Comparison of ENCODE assay signal across 8 cellular contexts in genomic region chr10:119416855-119417254, GRCh38.
DNase-seq lines count a peak whose midpoint lies in the region; ATAC-seq, FAIRE-seq and TF ChIP-seq lines count a peak whose summit lies in the region.

No MANE protein-coding gene starts in this region.

- WGBS in A549 (ENCODE audit: missing lambda C conversion rate): 30% methylated on average over 10 of the region's 10 CpGs
- WGBS in body of pancreas, 2 donors: 27 to 36% methylated on average over 6 to 10 of the region's 10 CpGs

- H3K9ac ChIP-seq in Loucy (ENCODE audit: low read depth, low read length, poor library complexity, severe bottlenecking): no peak overlapping the region

- ATAC-seq in A549: peak; percentile 81 to 93
- peak; percentile 64 for ATAC-seq in GM18502 (IDR thresholded peaks at IDR 0.05; ENCODE audit: poor library complexity, unreplicated experiment)
- ATAC-seq in body of pancreas: peak; percentile 52
- no peak for ATAC-seq in HG02870 (IDR thresholded peaks at IDR 0.05; ENCODE audit: unreplicated experiment)

- CTCF ChIA-PET in A549 (lab: Yijun Ruan, JAX): interaction anchor here (0.6 to 11.0 kb wide), 19 partner anchors 9 to 658 kb away, joined by 3 to 283 read pairs (median 3); partner anchors contain the start of gene GRK5

- no peaks in the 10 kb centered on the region for H3K36me3 ChIP-seq in Loucy (ENCODE audit: insufficient read depth, low read length)
- no peaks in the 10 kb centered on the region for H3K36me3 ChIP-seq in body of pancreas (replicated peaks in 1 of 2; ENCODE audit: insufficient read depth in 1 of 2, low read depth in 2 of 2)

- TF ChIP-seq RAD21 in A549 (conservative IDR thresholded peaks at IDR 0.05 in 1 of 2, IDR thresholded peaks at IDR 0.05 in 1 of 2): peak; percentile 93 to 95

- no peaks in the 10 kb centered on the region for H3K79me2 ChIP-seq in Loucy (ENCODE audit: insufficient read depth, low read length)

- POLR2A ChIA-PET in A549 (lab: Yijun Ruan, JAX): interaction anchor here (0.9 kb wide), 1 partner anchor 210 kb away, joined by 4 read pairs; the partner anchor contains the start of gene GRK5

- H3K27me3 ChIP-seq in Loucy (ENCODE audit: insufficient read depth, low read length, poor library complexity, severe bottlenecking) (no peaks in the 10 kb centered on the region), body of pancreas (no peaks in the 10 kb centered on the region)

- H3K9me3 ChIP-seq in A549: no peaks in the 10 kb centered on the region
- no peaks in the 10 kb centered on the region for H3K9me3 ChIP-seq in Loucy (ENCODE audit: insufficient read depth, low read depth, low read length)
- no peaks in the 10 kb centered on the region for H3K9me3 ChIP-seq in body of pancreas

- no peak overlapping the region for H3K4me3 ChIP-seq in A549
- no peak overlapping the region for H3K4me3 ChIP-seq in Loucy (ENCODE audit: low read length, poor library complexity, severe bottlenecking)
- H3K4me3 ChIP-seq in body of pancreas: no peak overlapping the region

- FAIRE-seq in A549 (lab: Jason Lieb, UNC): no peak

- H3K4me2 ChIP-seq in A549 (no peak overlapping the region), Loucy (ENCODE audit: low read depth, low read length, poor library complexity, severe bottlenecking) (no peak overlapping the region)

- DNase-seq in A549 (ENCODE audit: low read depth in 1 of 2, low spot score in 1 of 2) (peak; percentile 62 to 90), UCSD-AML1 (lab: John Stamatoyannopoulos, UW; ENCODE audit: unreplicated experiment) (peak; percentile 68), body of pancreas (peak; percentile 62 to 77 (median 70)), islet precursor cell (peak; percentile 75)
- peak; percentile 49 to 61 for DNase-seq in stimulated activated CD4-positive, alpha-beta T cell treated with anti-CD3 and anti-CD28 coated beads, Interleukin-4, amount 100 ng/mL, for 48 hours (ENCODE audit: low read depth in 2 of 2)

- H3K27ac ChIP-seq in A549 (peak overlapping the region in 1 of 2 experiments; percentile 53; a peak in 1 of 6 replicates), body of pancreas (no peak overlapping the region)

- H3K9me2 ChIP-seq in Loucy (replicated peaks; ENCODE audit: low read depth, low read length): no peaks in the 10 kb centered on the region

- intact Hi-C loops in body of pancreas (cut with DNase I): no loop called here

- H2AFZ ChIP-seq in Loucy (ENCODE audit: low read length): no peak overlapping the region

- H3F3A ChIP-seq in Loucy (ENCODE audit: low read depth): no peaks in the 10 kb centered on the region

- no peak for TF ChIP-seq POLR2A in A549 (IDR thresholded peaks at IDR 0.05; ENCODE audit: low read length)
- no peak for TF ChIP-seq POLR2A in body of pancreas (IDR thresholded peaks at IDR 0.05)

- H4K20me1 ChIP-seq in Loucy (ENCODE audit: insufficient read depth, low read length, poor library complexity, severe bottlenecking): no peaks in the 10 kb centered on the region

- TF ChIP-seq EP300 in A549 (IDR thresholded peaks at IDR 0.05): no peak

- TF ChIP-seq CTCF in A549 (IDR thresholded peaks at IDR 0.05) (peak; percentile 82), Loucy (conservative IDR thresholded peaks at IDR 0.05; ENCODE audit: low read length) (peak; percentile 82), body of pancreas (IDR thresholded peaks at IDR 0.05) (peak; percentile 29 to 76 (median 66))

- H3K4me1 ChIP-seq in A549 (no peaks in the 10 kb centered on the region), Loucy (ENCODE audit: insufficient read depth, low read length, poor library complexity, severe bottlenecking) (peaks cover 40% of the 10 kb centered on the region), body of pancreas (peaks cover 12% of the 10 kb centered on the region)

TF ChIP-seq in A549, 52 proteins besides CTCF, POLR2A, EP300 and RAD21:
- peak; percentile 97 for TF ChIP-seq SMC3 (IDR thresholded peaks at IDR 0.05)
- TF ChIP-seq POLR2AphosphoS2 (conservative IDR thresholded peaks at IDR 0.05; ENCODE audit: low read length): no peak
- TF ChIP-seq BHLHE40 (IDR thresholded peaks at IDR 0.05; ENCODE audit: low read depth, low read length): no peak
